In the genomic region with DNA sequence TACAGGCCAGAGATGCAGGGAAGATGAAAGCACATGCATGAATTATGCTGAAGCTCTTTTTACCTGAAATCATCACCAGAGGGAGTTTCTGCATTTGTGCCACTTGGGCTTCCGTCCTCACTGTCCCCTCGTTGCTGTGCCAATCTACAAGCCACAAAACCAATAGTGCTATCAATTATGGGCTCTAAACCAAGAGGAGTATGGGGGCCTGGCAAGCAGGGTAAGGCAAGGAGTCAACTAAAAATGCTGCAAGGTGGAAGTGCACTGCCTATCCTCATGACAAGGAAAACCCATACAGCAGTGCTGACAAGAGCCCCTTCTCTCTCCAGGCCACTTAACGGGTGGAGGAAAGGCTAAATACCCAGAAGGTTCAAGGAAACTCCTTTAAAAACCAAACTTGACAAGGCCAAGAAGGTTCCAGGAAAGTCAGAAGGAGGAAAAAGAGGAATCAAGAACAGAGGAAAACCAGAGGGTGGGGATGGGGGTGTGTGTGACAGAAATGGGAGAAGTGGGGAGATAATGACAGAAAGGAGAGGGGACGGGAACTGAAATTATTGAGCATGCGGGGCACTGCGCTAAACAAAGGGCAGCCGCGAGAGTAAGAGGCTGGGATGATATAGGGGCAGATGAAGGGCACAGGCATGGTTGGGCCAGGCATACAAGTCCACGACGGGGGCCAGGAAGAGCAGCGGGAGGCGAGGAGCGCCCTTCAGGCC, we compare ENCODE assay signal across 9 cellular contexts. TPM values are rescaled to one million over a fixed set of nuclear protein-coding genes. Genes with fewer than 3 reads are reported as not detected.
DNase-seq lines count a peak whose midpoint lies in the region; FAIRE-seq and TF ChIP-seq lines count a peak whose summit lies in the region.
"Had no signal": no experiment of that assay in that cellular context is flagged by ENCODE, and none has a peak within 500 bp of the region (broad histone marks: within the 10 kb centered on the region; RNA-seq: fewer than 3 reads in every experiment).

No MANE protein-coding gene starts in this region.

- TF ChIP-seq CTCF in HL-60 (IDR thresholded peaks at IDR 0.05; ENCODE audit: insufficient read depth, low read length) (no peak), SU-DHL-6 (IDR thresholded peaks at IDR 0.05; ENCODE audit: insufficient read depth, low read length, poor library complexity, severe bottlenecking) (no peak), brain (conservative IDR thresholded peaks at IDR 0.05) (peak; percentile 20 to 30), kidney (IDR thresholded peaks at IDR 0.05; ENCODE audit: borderline replicate concordance, extremely low read depth, insufficient read depth) (peak; percentile 24)

- H3F3A ChIP-seq in SU-DHL-6 (ENCODE audit: insufficient read depth): peaks cover 5% of the 10 kb centered on the region; the same call in 1 of the 2 replicates

- H2AFZ ChIP-seq in SU-DHL-6 (ENCODE audit: low read depth, low read length, severe bottlenecking): peak overlapping the region; percentile 31

- peak in 2 of 3 experiments; percentile 30 to 71 for DNase-seq in NCI-H1417 (lab: John Stamatoyannopoulos, UW)
- DNase-seq in NCI-H1417 treated with DMSO at 0.1 percent for 48 hours (lab: John Stamatoyannopoulos, UW): no peak
- DNase-seq in HL-60 (ENCODE audit: low read depth in 1 of 2, low spot score in 1 of 2): peak; percentile 48 to 50
- no peak for DNase-seq in kidney
- peak; percentile 24 to 37 for DNase-seq in stimulated activated CD4-positive, alpha-beta T cell treated with anti-CD3 and anti-CD28 coated beads, Interleukin-2, amount 100 ng/mL, for 48 hours
- no peak for DNase-seq in AG08396 (ENCODE audit: low spot score)

- intact Hi-C loops in kidney (cut with DNase I): no loop called here

- no peaks in the 10 kb centered on the region for H4K20me1 ChIP-seq in SU-DHL-6 (ENCODE audit: low read depth, low read length)

- H3K4me1 ChIP-seq in kidney (ENCODE audit: control insufficient read depth in 1 of 2, insufficient read depth in 1 of 2, low read depth in 1 of 2, low read length in 2 of 2): peaks cover 0 to 6% of the 10 kb centered on the region in 2 donors

- peak overlapping the region; percentile 77 for H3K4me2 ChIP-seq in SU-DHL-6 (ENCODE audit: low read depth, low read length, poor library complexity, severe bottlenecking)

- no peak for FAIRE-seq in kidney (lab: Jason Lieb, UNC)
- FAIRE-seq: islet of Langerhans had no signal

- peaks cover 22% of the 10 kb centered on the region for H3K36me3 Mint-ChIP-seq in brain

- H3K27me3 ChIP-seq in HL-60 (ENCODE audit: insufficient read depth, poor library complexity, severe bottlenecking) (no peaks in the 10 kb centered on the region), SU-DHL-6 (ENCODE audit: low read length) (no peaks in the 10 kb centered on the region)

- H3K79me2 ChIP-seq in SU-DHL-6 (ENCODE audit: insufficient read depth, low read length): no peaks in the 10 kb centered on the region

- no peaks in the 10 kb centered on the region; the same call in 1 of the 2 replicates for H3K36me3 ChIP-seq in SU-DHL-6 (ENCODE audit: low read length)
- H3K36me3 ChIP-seq in kidney (ENCODE audit: control insufficient read depth in 1 of 2, insufficient read depth in 2 of 2, low read length in 2 of 2): no peaks in the 10 kb centered on the region

- no peaks in the 10 kb centered on the region for H3K9me3 ChIP-seq in SU-DHL-6 (ENCODE audit: insufficient read depth, low read length)
- no peaks in the 10 kb centered on the region for H3K9me3 ChIP-seq in kidney (ENCODE audit: control insufficient read depth in 1 of 2, low read length in 2 of 2)

- H3K9ac ChIP-seq in SU-DHL-6 (ENCODE audit: low read length) (peak overlapping the region; percentile 71), kidney (ENCODE audit: low read length in 2 of 2) (peak overlapping the region; percentile 54 to 72)

- peaks cover 0 to 3% (median 0%) of the 10 kb centered on the region in 5 experiments for H3K9me3 Mint-ChIP-seq in brain

- H3K4me3 Mint-ChIP-seq in brain: peak overlapping the region; percentile 83 to 98 (median 95)

- H3K27ac ChIP-seq in HL-60 (replicated peaks) (peak overlapping the region; percentile 75), SU-DHL-6 (ENCODE audit: low read depth, low read length) (peak overlapping the region; percentile 78), kidney (ENCODE audit: low read depth in 2 of 2, low read length in 2 of 2) (peak overlapping the region in 1 of 2 donors; percentile 69)

- peak overlapping the region; percentile 66 for H3K4me3 ChIP-seq in HL-60 (replicated peaks; ENCODE audit: insufficient read depth, low read length)
- H3K4me3 ChIP-seq in SU-DHL-6 (ENCODE audit: insufficient read depth, low read length, poor library complexity, severe bottlenecking): peak overlapping the region; percentile 65
- peak overlapping the region; percentile 78 to 82 for H3K4me3 ChIP-seq in kidney (ENCODE audit: low read length in 2 of 2)

- peak overlapping the region; percentile 93 to 99 (median 99) for H3K27ac Mint-ChIP-seq in brain

- H3K9me2 ChIP-seq in SU-DHL-6 (replicated peaks; ENCODE audit: insufficient read depth, low read length): no peaks in the 10 kb centered on the region

- H3K27me3 Mint-ChIP-seq in brain: peaks cover 9% of the 10 kb centered on the region

- peaks cover 37% of the 10 kb centered on the region for H3K4me1 Mint-ChIP-seq in brain

RNA-seq across cellular contexts. Expression of a gene that starts 0.7 kb away (rescaled TPM):
- polyA plus RNA-seq in brain (ENCODE audit: insufficient read depth, low read depth, low replicate concordance): 29.8 TPM
- 19.4 TPM for total RNA-seq in kidney
- 31.6 TPM for polyA plus RNA-seq in kidney (ENCODE audit: insufficient read depth, low read depth, low replicate concordance)

RNA-seq across cellular contexts. Expression of a gene that starts 8.7 kb away (rescaled TPM):
- polyA plus RNA-seq in brain (ENCODE audit: insufficient read depth, low read depth, low replicate concordance) (139 TPM), kidney (ENCODE audit: insufficient read depth, low read depth, low replicate concordance) (54.3 TPM)
- 150 TPM for total RNA-seq in kidney

Comparison
In these comparisons a context has a peak if more than half of its experiments do, and no peak if none do; other contexts are left out.
1. DNase-seq: peak in NCI-H1417 (2 of 3), HL-60 (2 of 2) and stimulated activated CD4-positive, alpha-beta T cell treated with anti-CD3 and anti-CD28 coated beads, Interleukin-2, amount 100 ng/mL, for 48 hours (2 of 2); none in NCI-H1417 treated with DMSO at 0.1 percent for 48 hours (single experiment), kidney (single experiment) and AG08396 (single experiment).
2. CTCF ChIP-seq: peak in brain (2 of 2) and kidney (single experiment); none in HL-60 (single experiment) and SU-DHL-6 (single experiment).
3. Peak in every context shown above with its lines, with median percentiles within 50 percentile points of each other: H3K4me3 ChIP-seq.